In the genomic region with DNA sequence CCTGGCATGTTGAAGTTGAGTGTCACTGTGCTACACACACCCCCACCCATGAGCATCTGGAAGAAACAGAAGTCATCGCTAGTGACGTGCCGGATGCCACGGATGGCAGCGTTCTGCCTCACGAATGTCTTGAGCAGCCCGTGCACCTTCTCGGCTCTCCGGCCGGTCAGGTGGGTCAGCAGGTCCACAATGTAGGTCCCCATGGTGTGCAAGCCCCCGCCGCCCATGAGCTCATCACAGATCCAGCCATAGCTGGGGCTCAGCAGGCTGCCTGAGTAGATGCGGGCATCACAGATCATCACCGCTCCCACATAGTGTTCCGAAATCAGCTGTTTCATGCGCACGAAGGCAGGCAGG, we compare ENCODE assay signal across 2 cellular contexts.
TF ChIP-seq lines count a peak whose summit lies in the region.

No MANE protein-coding gene starts in this region.

TF ChIP-seq in liver, 16 proteins besides CTCF, POLR2A, EP300 and RAD21:
- no peak for TF ChIP-seq REST (IDR thresholded peaks at IDR 0.05)
- TF ChIP-seq SP1 (IDR thresholded peaks at IDR 0.05) = no peak
- TF ChIP-seq HNF4G (IDR thresholded peaks at IDR 0.05) = no peak
- TF ChIP-seq FOXA2 (IDR thresholded peaks at IDR 0.05) = no peak
- no peak for TF ChIP-seq NR2F2 (IDR thresholded peaks at IDR 0.05)
- TF ChIP-seq HNF4A (conservative IDR thresholded peaks at IDR 0.05) = no peak
- TF ChIP-seq, protein P1, sequence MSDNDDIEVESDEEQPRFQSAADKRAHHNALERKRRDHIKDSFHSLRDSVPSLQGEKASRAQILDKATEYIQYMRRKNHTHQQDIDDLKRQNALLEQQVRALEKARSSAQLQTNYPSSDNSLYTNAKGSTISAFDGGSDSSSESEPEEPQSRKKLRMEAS (IDR thresholded peaks at IDR 0.05) = no peak
- TF ChIP-seq GABPA (IDR thresholded peaks at IDR 0.05 in 1 of 2, conservative IDR thresholded peaks at IDR 0.05 in 1 of 2) = no peak
- TF ChIP-seq RXRA (IDR thresholded peaks at IDR 0.05) = no peak
- no peak for TF ChIP-seq YY1 (IDR thresholded peaks at IDR 0.05)
- TF ChIP-seq TAF1 (conservative IDR thresholded peaks at IDR 0.05) = no peak
- TF ChIP-seq JUND (IDR thresholded peaks at IDR 0.05) = no peak

TF ChIP-seq in HepG2, 621 proteins besides CTCF, POLR2A, EP300 and RAD21:
- TF ChIP-seq CREB1 (IDR thresholded peaks at IDR 0.05) = no peak
- TF ChIP-seq CREB1 (CRISPR knock-in tag; IDR thresholded peaks at IDR 0.05) = no peak
- TF ChIP-seq ZNF329 (CRISPR knock-in tag; IDR thresholded peaks at IDR 0.05; ENCODE audit: low read depth) = no peak
- no peak for TF ChIP-seq HIVEP1 (CRISPR knock-in tag; IDR thresholded peaks at IDR 0.05)
- TF ChIP-seq ZNF75D (CRISPR knock-in tag; IDR thresholded peaks at IDR 0.05; ENCODE audit: borderline replicate concordance) = no peak
- TF ChIP-seq ZNF256 (CRISPR knock-in tag; conservative IDR thresholded peaks at IDR 0.05) = no peak
- TF ChIP-seq FOXP1 (IDR thresholded peaks at IDR 0.05) = no peak
- no peak for TF ChIP-seq FOXP1 (CRISPR knock-in tag; IDR thresholded peaks at IDR 0.05)
- no peak for TF ChIP-seq ZBTB3 (CRISPR knock-in tag; IDR thresholded peaks at IDR 0.05; ENCODE audit: borderline replicate concordance, low read depth)
- TF ChIP-seq, protein P2, sequence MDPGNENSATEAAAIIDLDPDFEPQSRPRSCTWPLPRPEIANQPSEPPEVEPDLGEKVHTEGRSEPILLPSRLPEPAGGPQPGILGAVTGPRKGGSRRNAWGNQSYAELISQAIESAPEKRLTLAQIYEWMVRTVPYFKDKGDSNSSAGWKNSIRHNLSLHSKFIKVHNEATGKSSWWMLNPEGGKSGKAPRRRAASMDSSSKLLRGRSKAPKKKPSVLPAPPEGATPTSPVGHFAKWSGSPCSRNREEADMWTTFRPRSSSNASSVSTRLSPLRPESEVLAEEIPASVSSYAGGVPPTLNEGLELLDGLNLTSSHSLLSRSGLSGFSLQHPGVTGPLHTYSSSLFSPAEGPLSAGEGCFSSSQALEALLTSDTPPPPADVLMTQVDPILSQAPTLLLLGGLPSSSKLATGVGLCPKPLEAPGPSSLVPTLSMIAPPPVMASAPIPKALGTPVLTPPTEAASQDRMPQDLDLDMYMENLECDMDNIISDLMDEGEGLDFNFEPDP (CRISPR knock-in tag; conservative IDR thresholded peaks at IDR 0.05) = no peak
- TF ChIP-seq FLYWCH1 (CRISPR knock-in tag; IDR thresholded peaks at IDR 0.05) = no peak
- no peak for TF ChIP-seq GZF1 (CRISPR knock-in tag; IDR thresholded peaks at IDR 0.05)
